24 cellular contexts compared by ENCODE assay signal in the genomic region with DNA sequence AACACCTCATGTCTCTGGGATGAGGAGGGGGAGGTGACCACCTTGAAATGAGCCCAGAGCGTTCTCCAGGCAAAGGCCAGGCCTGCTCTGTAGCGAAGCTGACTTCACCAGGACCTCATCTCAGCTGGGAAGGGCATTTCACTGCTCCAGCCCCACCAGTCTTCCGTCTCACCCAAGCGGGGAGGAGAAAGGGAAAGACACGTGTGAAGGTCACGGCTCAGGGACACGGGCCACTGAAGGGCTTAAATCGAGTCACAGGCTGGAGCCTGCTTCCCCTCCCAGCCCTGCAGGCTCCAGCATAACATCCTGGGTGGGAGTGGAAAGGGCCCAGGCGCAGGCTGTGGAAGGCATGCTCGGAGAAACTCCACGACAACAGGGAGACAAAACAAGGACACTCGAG. TPM values are rescaled to one million over a fixed set of nuclear protein-coding genes. Genes with fewer than 3 reads are reported as not detected.
DNase-seq lines count a peak whose midpoint lies in the region; ATAC-seq, FAIRE-seq and TF ChIP-seq lines count a peak whose summit lies in the region.
"Had no signal": no experiment of that assay in that cellular context is flagged by ENCODE, and none has a peak within 500 bp of the region (broad histone marks: within the 10 kb centered on the region; RNA-seq: fewer than 3 reads in every experiment).

No MANE protein-coding gene starts in this region.

- 91% methylated on average over 11 of the region's 12 CpGs for WGBS in GM12878 (ENCODE audit: insufficient coverage, insufficient replicate concordance, low lambda C conversion rate, missing lambda C conversion rate)

- FAIRE-seq in GM12878 (lab: Jason Lieb, UNC), result no peak
- FAIRE-seq: G401.6, GM19239, islet of Langerhans had no signal

- CTCF ChIA-PET in GM12878 (lab: Yijun Ruan, JAX), result interaction anchor here (0.6 to 2.0 kb wide), 3 partner anchors 8 to 260 kb away, joined by 3 to 7 read pairs (median 5); no protein-coding TSS in a partner anchor

- H3K4me3 Mint-ChIP-seq in T-helper 2 cell treated with Interferon-gamma antibody and Interleukin-4, amounts not matched to agents 5 μg/mL and 100 μg/mL, for 36 hours, result no peak overlapping the region
- H3K4me3 Mint-ChIP-seq in natural killer cell treated with Interleukin-12 subunit alpha and Interleukin-12 subunit beta and Interleukin-15 and Interleukin-18, amount 100 ng/mL, for 72 hours, result no peak overlapping the region
- no peak overlapping the region for H3K4me3 Mint-ChIP-seq in natural killer cell
- no peak overlapping the region for H3K4me3 Mint-ChIP-seq in stimulated activated memory B cell treated with anti-CD40 and anti-IgM and Interleukin-4, amounts not matched to agents 10 μg/mL and 1 μg/mL and 100 μg/mL, for 72 hours

- no peak for TF ChIP-seq RAD21 in GM12878 (IDR thresholded peaks at IDR 0.05; ENCODE audit: insufficient read depth, low read depth, low read length)

- no peaks in the 10 kb centered on the region for H3K27me3 Mint-ChIP-seq in T-helper 2 cell treated with Interferon-gamma antibody and Interleukin-4, amounts not matched to agents 5 μg/mL and 100 μg/mL, for 36 hours (ENCODE audit: low read depth)
- H3K27me3 Mint-ChIP-seq in natural killer cell treated with Interleukin-12 subunit alpha and Interleukin-12 subunit beta and Interleukin-15 and Interleukin-18, amount 100 ng/mL, for 72 hours, result no peaks in the 10 kb centered on the region
- H3K27me3 Mint-ChIP-seq in natural killer cell (ENCODE audit: low read depth in 2 of 2), result no peaks in the 10 kb centered on the region
- H3K27me3 Mint-ChIP-seq in stimulated activated memory B cell treated with anti-CD40 and anti-IgM and Interleukin-4, amounts not matched to agents 10 μg/mL and 1 μg/mL and 100 μg/mL, for 72 hours, result no peaks in the 10 kb centered on the region
- H3K27me3 Mint-ChIP-seq: progenitor cell of endocrine pancreas had no signal

- in situ Hi-C loops in GM12878 (cut with MboI), result no loop called here

- H3K27ac ChIP-seq in GM12878 (ENCODE audit: control insufficient read depth, insufficient read depth), result peak overlapping the region; percentile 77
- H3K27ac ChIP-seq: 22Rv1, breast epithelium, coronary artery, SK-N-MC had no signal

- H3K9ac ChIP-seq in GM12878 (ENCODE audit: control insufficient read depth, insufficient read depth, low read length), result no peak overlapping the region

- no peaks in the 10 kb centered on the region for H3K9me3 ChIP-seq in GM12878 (replicated peaks; ENCODE audit: control insufficient read depth, insufficient read depth, low read length)
- H3K9me3 ChIP-seq: BE2C, breast epithelium had no signal

- H4K20me1 ChIP-seq in GM12878 (ENCODE audit: control insufficient read depth, insufficient read depth), result no peaks in the 10 kb centered on the region

- H3K4me3 ChIP-seq in GM12878, result no peak overlapping the region
- H3K4me3 ChIP-seq: breast epithelium, coronary artery, SK-N-MC, smooth muscle cell had no signal

- DNase-seq in T-helper 2 cell treated with Interferon-gamma antibody and Interleukin-4, amounts not matched to agents 5 μg/mL and 100 μg/mL, for 36 hours (ENCODE audit: low spot score), result no peak
- DNase-seq in T-helper 2 cell (no peak), natural killer cell (no peak), GM12878 (ENCODE audit: low read depth, low spot score) (no peak), HCEC 1CT (no peak)
- DNase-seq in natural killer cell treated with Interleukin-12 subunit alpha and Interleukin-12 subunit beta and Interleukin-15 and Interleukin-18, amount 100 ng/mL, for 72 hours (ENCODE audit: low spot score), result no peak
- DNase-seq: activated CD4-positive, CD25-positive, alpha-beta regulatory T cell treated with anti-CD3 and anti-CD28 coated beads, Interleukin-2, amount 50 U/mL, for 72 hours; BE2C; hippocampal formation; NCI-H1694; NCI-H774; stimulated activated CD4-positive, alpha-beta T cell treated with anti-CD3 and anti-CD28 coated beads, Interleukin-4, amount 100 ng/mL, for 1 hour had no signal

- H3K27ac Mint-ChIP-seq in T-helper 2 cell treated with Interferon-gamma antibody and Interleukin-4, amounts not matched to agents 5 μg/mL and 100 μg/mL, for 36 hours, result peak overlapping the region; percentile 99
- H3K27ac Mint-ChIP-seq in natural killer cell treated with Interleukin-12 subunit alpha and Interleukin-12 subunit beta and Interleukin-15 and Interleukin-18, amount 100 ng/mL, for 72 hours, result peak overlapping the region; percentile 71 to 91
- H3K27ac Mint-ChIP-seq in natural killer cell, result no peak overlapping the region
- peak overlapping the region; percentile 87 for H3K27ac Mint-ChIP-seq in stimulated activated memory B cell treated with anti-CD40 and anti-IgM and Interleukin-4, amounts not matched to agents 10 μg/mL and 1 μg/mL and 100 μg/mL, for 72 hours

- TF ChIP-seq CTCF in natural killer cell (IDR thresholded peaks at IDR 0.05), result no peak
- no peak for TF ChIP-seq CTCF in GM12878 (IDR thresholded peaks at IDR 0.05 in 2 of 3, conservative IDR thresholded peaks at IDR 0.05 in 1 of 3; ENCODE audit: control insufficient read depth in 2 of 3, extremely low read depth in 1 of 3, insufficient read depth in 1 of 3, low read depth in 3 of 3, low read length in 3 of 3)

- H2AFZ ChIP-seq in GM12878 (ENCODE audit: control insufficient read depth, low read depth, low read length), result no peak overlapping the region

- H3K36me3 Mint-ChIP-seq in T-helper 2 cell treated with Interferon-gamma antibody and Interleukin-4, amounts not matched to agents 5 μg/mL and 100 μg/mL, for 36 hours (ENCODE audit: low read depth), result peaks cover 24% of the 10 kb centered on the region
- peaks cover 10% of the 10 kb centered on the region for H3K36me3 Mint-ChIP-seq in natural killer cell treated with Interleukin-12 subunit alpha and Interleukin-12 subunit beta and Interleukin-15 and Interleukin-18, amount 100 ng/mL, for 72 hours
- no peaks in the 10 kb centered on the region for H3K36me3 Mint-ChIP-seq in natural killer cell
- peaks cover 43% of the 10 kb centered on the region for H3K36me3 Mint-ChIP-seq in stimulated activated memory B cell treated with anti-CD40 and anti-IgM and Interleukin-4, amounts not matched to agents 10 μg/mL and 1 μg/mL and 100 μg/mL, for 72 hours

- no peaks in the 10 kb centered on the region for H3K27me3 ChIP-seq in GM12878 (replicated peaks in 1 of 2; ENCODE audit: control insufficient read depth in 2 of 2, insufficient read depth in 2 of 2, low read length in 1 of 2)
- H3K27me3 ChIP-seq: BE2C, breast epithelium had no signal

- POLR2A ChIA-PET in GM12878 (lab: Charles Lee), result interaction anchor here (0.5 to 1.5 kb wide), 3 partner anchors 12 to 265 kb away, joined by 3 to 10 read pairs (median 4); no protein-coding TSS in a partner anchor

- H3K4me1 ChIP-seq in GM12878 (ENCODE audit: control insufficient read depth, insufficient read depth, low read length), result peaks cover 9% of the 10 kb centered on the region

- no peak for TF ChIP-seq EP300 in GM12878 (IDR thresholded peaks at IDR 0.05; ENCODE audit: borderline replicate concordance in 1 of 2, control insufficient read depth in 1 of 2, low read depth in 2 of 2, low read length in 2 of 2)

- BruUV-seq in GM12878 (replicated peaks; lab: Mats Ljungman, UMichigan), result no TSS peak

- RAD21 ChIA-PET in GM12878 (lab: Charles Lee; ENCODE audit: unreplicated experiment), result interaction anchor here (1.0 kb wide), 1 partner anchor 400 kb away, joined by 3 read pairs; no protein-coding TSS in a partner anchor

- peaks cover 29% of the 10 kb centered on the region for H3K79me2 ChIP-seq in GM12878 (ENCODE audit: control insufficient read depth, insufficient read depth, low read length)

- peaks cover 2 to 4% of the 10 kb centered on the region in 2 experiments for H3K36me3 ChIP-seq in GM12878 (ENCODE audit: control insufficient read depth in 2 of 2, insufficient read depth in 2 of 2, low read length in 1 of 2)
- H3K36me3 ChIP-seq: breast epithelium had no signal

- ATAC-seq in natural killer cell treated with Interleukin-12 subunit alpha and Interleukin-12 subunit beta and Interleukin-15 and Interleukin-18, amount 100 ng/mL, for 72 hours, result no peak
- no peak for ATAC-seq in natural killer cell
- ATAC-seq in GM12878, result no peak
- no peak for ATAC-seq in stimulated activated memory B cell treated with anti-CD40 and anti-IgM and Interleukin-4, amounts not matched to agents 10 μg/mL and 1 μg/mL and 100 μg/mL, for 72 hours
- no peak for ATAC-seq in HG02588 (IDR thresholded peaks at IDR 0.05; ENCODE audit: unreplicated experiment)
- ATAC-seq: Panc1 had no signal

- H3K4me2 ChIP-seq in GM12878 (ENCODE audit: control insufficient read depth, insufficient read depth), result no peak overlapping the region
- H3K4me2 ChIP-seq: smooth muscle cell had no signal

- intact Hi-C loops in natural killer cell (cut with micrococcal nuclease) (no loop called here), GM12878 (cut with micrococcal nuclease; ENCODE audit: unreplicated experiment) (loop anchor here (10.0 kb wide), 1 partner anchor 264 kb away; the partner anchor contains the start of gene FARP2)

- H3K9me3 Mint-ChIP-seq in T-helper 2 cell treated with Interferon-gamma antibody and Interleukin-4, amounts not matched to agents 5 μg/mL and 100 μg/mL, for 36 hours, result no peaks in the 10 kb centered on the region
- no peaks in the 10 kb centered on the region for H3K9me3 Mint-ChIP-seq in natural killer cell treated with Interleukin-12 subunit alpha and Interleukin-12 subunit beta and Interleukin-15 and Interleukin-18, amount 100 ng/mL, for 72 hours
- no peaks in the 10 kb centered on the region for H3K9me3 Mint-ChIP-seq in natural killer cell
- peaks cover 6% of the 10 kb centered on the region for H3K9me3 Mint-ChIP-seq in stimulated activated memory B cell treated with anti-CD40 and anti-IgM and Interleukin-4, amounts not matched to agents 10 μg/mL and 1 μg/mL and 100 μg/mL, for 72 hours

- no peak for TF ChIP-seq POLR2A in GM12878 (IDR thresholded peaks at IDR 0.05; ENCODE audit: low read depth, low read length)

- SMC1A ChIA-PET in GM12878 (lab: Charles Lee; ENCODE audit: uncharacterized antibody, unreplicated experiment), result no interaction called here

- peaks cover 20% of the 10 kb centered on the region for H3K4me1 Mint-ChIP-seq in T-helper 2 cell treated with Interferon-gamma antibody and Interleukin-4, amounts not matched to agents 5 μg/mL and 100 μg/mL, for 36 hours (ENCODE audit: low read depth)
- peaks cover 30 to 33% of the 10 kb centered on the region in 2 donors for H3K4me1 Mint-ChIP-seq in natural killer cell treated with Interleukin-12 subunit alpha and Interleukin-12 subunit beta and Interleukin-15 and Interleukin-18, amount 100 ng/mL, for 72 hours (ENCODE audit: low read depth in 2 of 2)
- H3K4me1 Mint-ChIP-seq in natural killer cell, result peaks cover 15 to 28% of the 10 kb centered on the region in 2 donors
- peaks cover 47% of the 10 kb centered on the region for H3K4me1 Mint-ChIP-seq in stimulated activated memory B cell treated with anti-CD40 and anti-IgM and Interleukin-4, amounts not matched to agents 10 μg/mL and 1 μg/mL and 100 μg/mL, for 72 hours

RNA-seq across cellular contexts. Expression of gene THAP4, which starts 18.1 kb away (rescaled TPM):
- total RNA-seq in natural killer cell treated with Interleukin-12 subunit alpha and Interleukin-12 subunit beta and Interleukin-15 and Interleukin-18, amount 100 ng/mL, for 72 hours, result 10 to 100 TPM; 26.9 to 55.9 TPM
- total RNA-seq in natural killer cell (10 to 100 TPM; 19.8 to 29.2 (median 27.8) TPM), GM12878 (2014; rRNA removed) (54.1 and 67.7 TPM in 2 replicates), GM12878 (2014; rRNA removed; fragmentation: Illumina TruSeq; extraction: Trizol) (33.4 and 40.5 TPM in 2 replicates), GM12878 (2021) (54.5 and 55.0 TPM in 2 replicates)
- 27.7 and 29.9 TPM in 2 replicates for total RNA-seq in GM12878 (2013; cell fraction: nucleolus; rRNA removed)
- 24.1 TPM for polyA plus RNA-seq in GM12878 (2011; ENCODE audit: low read depth)
- polyA plus RNA-seq in GM12878 (2011; rRNA removed) (12.2 and 31.2 TPM in 2 replicates), GM12878 (2014; fragmentation: Illumina TruSeq; extraction: Trizol) (5.8 and 32.0 TPM in 2 replicates), GM12878 (2014; fragmentation: Nextera tagmentation; extraction: Ambion mirVana) (10 to 100 TPM; 12.9 to 22.7 TPM), GM12878 (2014; rRNA removed) (63.6 and 68.8 TPM in 2 replicates), GM12878 (2016; fragmentation: Nextera tagmentation; extraction: Ambion mirVana) (10 to 100 TPM; 48.5 to 49.3 TPM)
- polyA plus RNA-seq in GM12878 (2011; cell fraction: cytosol; rRNA removed), result 42.6 and 55.7 TPM in 2 replicates
- 29.3 and 37.3 TPM in 2 replicates for polyA plus RNA-seq in GM12878 (2011; cell fraction: nucleus; rRNA removed)
- polyA plus RNA-seq in GM12878 (2012), result 33.3 and 37.8 TPM in 2 replicates
- polyA minus RNA-seq in GM12878 (2011; rRNA and poly(A)+ RNA removed), result 32.8 and 41.6 TPM in 2 replicates
- polyA minus RNA-seq in GM12878 (2011; cell fraction: cytosol; rRNA and poly(A)+ RNA removed), result 20.6 and 22.6 TPM in 2 replicates
- 8.9 and 17.8 TPM in 2 replicates for polyA minus RNA-seq in GM12878 (2011; cell fraction: nucleus; rRNA and poly(A)+ RNA removed)

RNA-seq across cellular contexts. Expression of gene ATG4B, which starts 18.7 kb away (rescaled TPM):
- 100 to 1,000 TPM in 1 of 2 donors, 10 to 100 TPM in 1; 96.2 to 127 TPM for total RNA-seq in natural killer cell treated with Interleukin-12 subunit alpha and Interleukin-12 subunit beta and Interleukin-15 and Interleukin-18, amount 100 ng/mL, for 72 hours
- 100 to 1,000 TPM; 106 to 171 (median 139) TPM for total RNA-seq in natural killer cell
- total RNA-seq in GM12878 (2013; cell fraction: nucleolus; rRNA removed), result 143 and 171 TPM in 2 replicates
- 59.6 and 76.2 TPM in 2 replicates for total RNA-seq in GM12878 (2014; rRNA removed)
- total RNA-seq in GM12878 (2014; rRNA removed; fragmentation: Illumina TruSeq; extraction: Trizol), result 29.2 and 36.7 TPM in 2 replicates
- 61.0 and 69.2 TPM in 2 replicates for total RNA-seq in GM12878 (2021)
- 34.4 TPM for polyA plus RNA-seq in GM12878 (2011; ENCODE audit: low read depth)
- polyA plus RNA-seq in GM12878 (2011; rRNA removed), result 45.8 and 84.1 TPM in 2 replicates
- polyA plus RNA-seq in GM12878 (2011; cell fraction: cytosol; rRNA removed), result 77.3 and 96.6 TPM in 2 replicates
- 512 and 516 TPM in 2 replicates for polyA plus RNA-seq in GM12878 (2011; cell fraction: nucleus; rRNA removed)
- 52.9 and 59.3 TPM in 2 replicates for polyA plus RNA-seq in GM12878 (2012)
- polyA plus RNA-seq in GM12878 (2014; fragmentation: Illumina TruSeq; extraction: Trizol), result 35.9 and 60.7 TPM in 2 replicates
- polyA plus RNA-seq in GM12878 (2014; fragmentation: Nextera tagmentation; extraction: Ambion mirVana), result 1 to 10 TPM; 5.8 to 9.3 TPM
- 70.7 and 75.3 TPM in 2 replicates for polyA plus RNA-seq in GM12878 (2014; rRNA removed)
- 10 to 100 TPM; 73.2 to 76.1 TPM for polyA plus RNA-seq in GM12878 (2016; fragmentation: Nextera tagmentation; extraction: Ambion mirVana)
- polyA minus RNA-seq in GM12878 (2011; rRNA and poly(A)+ RNA removed), result 71.2 and 80.3 TPM in 2 replicates
- polyA minus RNA-seq in GM12878 (2011; cell fraction: cytosol; rRNA and poly(A)+ RNA removed), result 28.2 and 28.9 TPM in 2 replicates
- 68.9 and 96.3 TPM in 2 replicates for polyA minus RNA-seq in GM12878 (2011; cell fraction: nucleus; rRNA and poly(A)+ RNA removed)

Comparison
In these comparisons a context has a peak if more than half of its experiments do, and no peak if none do; other contexts are left out.
1. H3K27ac Mint-ChIP-seq: peak in T-helper 2 cell treated with Interferon-gamma antibody and Interleukin-4, amounts not matched to agents 5 μg/mL and 100 μg/mL, for 36 hours (single experiment), natural killer cell treated with Interleukin-12 subunit alpha and Interleukin-12 subunit beta and Interleukin-15 and Interleukin-18, amount 100 ng/mL, for 72 hours (2 of 2) and stimulated activated memory B cell treated with anti-CD40 and anti-IgM and Interleukin-4, amounts not matched to agents 10 μg/mL and 1 μg/mL and 100 μg/mL, for 72 hours (single experiment); none in natural killer cell (0 of 2).